8 cellular contexts compared by ENCODE assay signal in the genomic region with DNA sequence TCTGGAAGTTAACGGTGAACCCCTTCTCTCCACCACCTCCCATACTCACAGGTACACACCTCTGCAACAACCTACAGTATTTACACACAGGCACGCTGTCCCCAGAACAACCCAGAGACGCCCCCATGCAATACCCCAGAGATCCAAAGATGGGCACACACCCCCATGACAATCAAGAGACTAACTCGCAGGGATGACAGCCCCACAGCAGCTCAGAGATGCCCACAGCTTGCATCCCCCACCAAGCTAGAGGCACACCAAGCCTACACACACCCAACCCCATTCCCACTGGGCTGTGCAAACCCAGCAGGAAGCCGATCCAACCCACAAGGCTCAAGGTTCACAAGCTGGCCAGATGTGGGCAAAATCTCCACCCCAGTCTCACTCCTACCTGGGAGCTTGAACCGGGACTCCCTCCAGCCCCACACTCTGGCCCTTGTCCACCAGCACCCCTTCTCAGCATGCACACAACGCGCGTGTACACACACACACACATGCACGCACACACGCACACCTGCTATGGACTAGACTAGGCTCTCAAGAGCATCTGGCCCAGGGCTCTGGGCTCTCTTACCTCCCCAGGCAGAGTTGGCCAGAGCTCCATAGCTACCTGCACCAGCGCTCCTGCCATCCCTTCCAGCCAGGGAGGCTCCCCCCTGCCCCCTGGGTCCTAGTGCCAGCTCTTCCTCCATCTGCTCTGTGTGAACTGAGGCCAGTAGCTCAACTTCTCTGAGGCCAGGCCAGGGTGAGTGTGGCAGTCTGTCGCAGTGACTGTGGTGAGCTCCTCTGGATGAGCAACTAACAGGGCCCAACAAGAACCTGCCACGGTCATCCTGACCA. TPM values are rescaled to one million over a fixed set of nuclear protein-coding genes. Genes with fewer than 3 reads are reported as not detected.
DNase-seq lines count a peak whose midpoint lies in the region; ATAC-seq and TF ChIP-seq lines count a peak whose summit lies in the region.

No MANE protein-coding gene starts in this region.

- H4K8ac ChIP-seq in mesendoderm (ENCODE audit: low read depth, low read length): no peak overlapping the region

- no peak for TF ChIP-seq CTCF in body of pancreas (IDR thresholded peaks at IDR 0.05)
- no peak for TF ChIP-seq CTCF in vagina (IDR thresholded peaks at IDR 0.05)

- H2AK5ac ChIP-seq in mesendoderm (ENCODE audit: low read length): no peak overlapping the region

- H3K79me2 ChIP-seq in mesendoderm (ENCODE audit: control insufficient read depth, insufficient read depth, low read length): no peaks in the 10 kb centered on the region

- no peak overlapping the region for H3K23ac ChIP-seq in mesendoderm (ENCODE audit: low read length)

- H3K4me1 ChIP-seq in body of pancreas (peaks cover 64% of the 10 kb centered on the region), mesendoderm (ENCODE audit: control insufficient read depth, low read depth, low read length) (peaks cover 4% of the 10 kb centered on the region), vagina (peaks cover 45% of the 10 kb centered on the region)

- H3K4ac ChIP-seq in mesendoderm (ENCODE audit: low read depth, low read length): no peak overlapping the region

- no peak overlapping the region for H3K18ac ChIP-seq in mesendoderm (ENCODE audit: low read length)

- H3K79me1 ChIP-seq in mesendoderm (ENCODE audit: low read length): no peaks in the 10 kb centered on the region

- no peak overlapping the region for H2BK5ac ChIP-seq in mesendoderm (ENCODE audit: low read length)

- H3K9me3 ChIP-seq in body of pancreas (no peaks in the 10 kb centered on the region), vagina (no peaks in the 10 kb centered on the region)

- peak overlapping the region; percentile 79 for H3K56ac ChIP-seq in mesendoderm (ENCODE audit: low read length)

- peak overlapping the region; percentile 61 for H3K9ac ChIP-seq in mesendoderm (ENCODE audit: low read length)

- H3K36me3 ChIP-seq in body of pancreas (replicated peaks in 1 of 2; ENCODE audit: insufficient read depth in 1 of 2, low read depth in 2 of 2) (no peaks in the 10 kb centered on the region), mesendoderm (ENCODE audit: control insufficient read depth, insufficient read depth, low read length) (no peaks in the 10 kb centered on the region), vagina (no peaks in the 10 kb centered on the region)

- intact Hi-C loops in body of pancreas (cut with DNase I) (no loop called here), vagina (cut with DNase I) (no loop called here)

- WGBS in body of pancreas, 2 donors: 28 to 29% methylated on average over 5 to 14 of the region's 14 CpGs
- WGBS in mesendoderm (ENCODE audit: extremely low coverage, insufficient coverage, low lambda C conversion rate): no CpG with 5 or more reads among the region's 14 CpGs

- no peak overlapping the region for H2BK15ac ChIP-seq in mesendoderm (replicated peaks; ENCODE audit: low read depth)

- H3K27me3 ChIP-seq in body of pancreas (no peaks in the 10 kb centered on the region), mesendoderm (ENCODE audit: insufficient read depth, low read length, poor library complexity) (no peaks in the 10 kb centered on the region), vagina (no peaks in the 10 kb centered on the region)

- no peak overlapping the region for H4K5ac ChIP-seq in mesendoderm (ENCODE audit: low read length)

- H2BK120ac ChIP-seq in mesendoderm (ENCODE audit: low read depth, low read length): no peak overlapping the region

- peak; percentile 35 for DNase-seq in DMS 273 (lab: John Stamatoyannopoulos, UW; ENCODE audit: unreplicated experiment)
- DNase-seq in DMS 273 treated with DMSO at 0.1 percent for 48 hours (lab: John Stamatoyannopoulos, UW): no peak
- DNase-seq in NCI-H1105 treated with DMSO at 0.1 percent for 48 hours (lab: John Stamatoyannopoulos, UW): peak; percentile 52
- peak; percentile 34 to 70 (median 56) for DNase-seq in body of pancreas
- DNase-seq in mesendoderm: peak; percentile 63
- DNase-seq in vagina (ENCODE audit: extremely low spot score in 2 of 2): no peak
- no peak for DNase-seq in GM19240 (ENCODE audit: insufficient read length, low spot score)

- H3K4me3 ChIP-seq in body of pancreas (peak overlapping the region in 1 of 2 donors; percentile 3), mesendoderm (ENCODE audit: low read length) (no peak overlapping the region), vagina (peak overlapping the region; percentile 55 to 74)

- H3K4me2 ChIP-seq in mesendoderm (ENCODE audit: low read length): peak overlapping the region; percentile 89

- TF ChIP-seq POLR2A in body of pancreas (IDR thresholded peaks at IDR 0.05): no peak
- no peak for TF ChIP-seq POLR2A in vagina (IDR thresholded peaks at IDR 0.05)

- H3K27ac ChIP-seq in body of pancreas (peak overlapping the region; percentile 79 to 97 (median 92)), mesendoderm (ENCODE audit: low read depth, low read length) (no peak overlapping the region), vagina (peak overlapping the region; percentile 75)

- ATAC-seq in body of pancreas: peak; percentile 1
- no peak for ATAC-seq in HG03159 (IDR thresholded peaks at IDR 0.05; ENCODE audit: unreplicated experiment)

RNA-seq across cellular contexts. Expression of gene STARD10, which starts 11.5 kb away (rescaled TPM):
- 100 to 1,000 TPM; 122 to 209 TPM for total RNA-seq in body of pancreas
- polyA plus RNA-seq in mesendoderm (2013, experiment 1 of 2): 12.8 TPM
- 13.7 TPM for polyA plus RNA-seq in mesendoderm (2013, experiment 2 of 2)
- total RNA-seq in vagina: 75.9 TPM

RNA-seq across cellular contexts. Expression of gene ARAP1, which starts 30.1 kb away (rescaled TPM):
- total RNA-seq in body of pancreas (100 to 1,000 TPM in 1 of 2 donors, 10 to 100 TPM in 1; 63.3 to 208 TPM), vagina (59.2 TPM)
- 29.0 TPM for polyA plus RNA-seq in mesendoderm (2013, experiment 1 of 2)
- polyA plus RNA-seq in mesendoderm (2013, experiment 2 of 2): 27.5 TPM

RNA-seq across cellular contexts. Expression of gene ATG16L2, which starts 31.9 kb away (rescaled TPM):
- total RNA-seq in body of pancreas: 10 to 100 TPM; 27.5 to 28.3 TPM
- 2.2 TPM for polyA plus RNA-seq in mesendoderm (2013, experiment 1 of 2)
- 2.3 TPM for polyA plus RNA-seq in mesendoderm (2013, experiment 2 of 2)
- total RNA-seq in vagina: 32.2 TPM

Comparison
In these comparisons a context has a peak if more than half of its experiments do, and no peak if none do; other contexts are left out.
1. DNase-seq: peak in DMS 273 (single experiment), NCI-H1105 treated with DMSO at 0.1 percent for 48 hours (single experiment), body of pancreas (4 of 4) and mesendoderm (single experiment); none in DMS 273 treated with DMSO at 0.1 percent for 48 hours (single experiment), vagina (0 of 2) and GM19240 (single experiment).